Comparison of ENCODE assay signal across 25 cellular contexts in the genomic region with DNA sequence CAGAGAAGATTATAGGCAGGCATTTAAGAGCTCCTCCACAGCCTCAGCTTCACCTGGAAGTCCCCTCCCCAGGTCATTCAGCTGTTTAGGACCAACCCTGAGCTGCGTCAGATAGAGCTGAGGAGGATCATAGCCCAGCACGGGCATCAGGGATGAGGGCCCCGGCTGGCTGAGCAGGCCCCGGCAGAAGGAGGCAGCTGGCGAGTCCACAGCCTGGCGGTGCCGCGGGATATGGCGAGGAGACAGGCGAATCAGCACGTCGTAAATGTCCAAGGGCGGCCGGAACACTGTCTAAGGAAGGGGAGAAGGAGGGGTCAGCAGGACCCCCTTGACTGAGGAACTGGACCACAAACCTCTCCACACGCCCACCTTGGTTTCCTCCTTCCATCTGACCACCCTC. TPM values are rescaled to one million over a fixed set of nuclear protein-coding genes. Genes with fewer than 3 reads are reported as not detected.
"Had no signal": no experiment of that assay in that cellular context is flagged by ENCODE, and none has a peak within 500 bp of the region (broad histone marks: within the 10 kb centered on the region; RNA-seq: fewer than 3 reads in every experiment).

No MANE protein-coding gene starts in this region.

- H3K36me3 Mint-ChIP-seq: natural killer cell had no signal

- H3K27me3 ChIP-seq: dorsolateral prefrontal cortex, foreskin keratinocyte, gastroesophageal sphincter, heart right ventricle, left lung, ovary, sigmoid colon, testis, tibial artery had no signal

- H3K9me3 Mint-ChIP-seq: natural killer cell; stimulated activated memory B cell treated with anti-CD40 and anti-IgM and Interleukin-4, amounts not matched to agents 10 μg/mL and 1 μg/mL and 100 μg/mL, for 72 hours; type B pancreatic cell had no signal

- H3K27ac Mint-ChIP-seq: natural killer cell; stimulated activated memory B cell treated with anti-CD40 and anti-IgM and Interleukin-4, amounts not matched to agents 10 μg/mL and 1 μg/mL and 100 μg/mL, for 72 hours; type B pancreatic cell had no signal

- DNase-seq: dorsolateral prefrontal cortex; effector CD4-positive, alpha-beta T cell; foreskin keratinocyte; heart right ventricle; hippocampal formation; left cardiac atrium; mammary epithelial cell; natural killer cell; occipital lobe; ovary; sigmoid colon; stimulated activated CD4-positive, alpha-beta T cell treated with anti-CD3 and anti-CD28 coated beads, Interleukin-2, amount 100 ng/mL, for 24 hours; stimulated activated CD4-positive, alpha-beta T cell treated with anti-CD3 and anti-CD28 coated beads, Interleukin-4, amount 100 ng/mL, for 24 hours; stimulated activated naive CD8-positive, alpha-beta T cell treated with anti-CD3 and anti-CD28 coated beads, Interleukin-15, Interleukin-2, amounts not matched to agents 100 U/mL and 50 U/mL, for 24 hours; substantia nigra; testis; tibial artery had no signal

- H3K4me3 Mint-ChIP-seq: natural killer cell; stimulated activated memory B cell treated with anti-CD40 and anti-IgM and Interleukin-4, amounts not matched to agents 10 μg/mL and 1 μg/mL and 100 μg/mL, for 72 hours; type B pancreatic cell had no signal

- ATAC-seq: foreskin keratinocyte; gastroesophageal sphincter; heart right ventricle; left cardiac atrium; left lung; natural killer cell; psoas muscle; right cardiac atrium; stimulated activated memory B cell treated with anti-CD40 and anti-IgM and Interleukin-4, amounts not matched to agents 10 μg/mL and 1 μg/mL and 100 μg/mL, for 72 hours; stimulated activated naive CD8-positive, alpha-beta T cell treated with anti-CD3 and anti-CD28 coated beads, Interleukin-15, Interleukin-2, amounts not matched to agents 100 U/mL and 50 U/mL, for 24 hours had no signal

- H3K4me3 ChIP-seq: dorsolateral prefrontal cortex, gastroesophageal sphincter, heart right ventricle, left lung, ovary, psoas muscle, sigmoid colon, testis, tibial artery had no signal

- H3K4me1 ChIP-seq: gastroesophageal sphincter, psoas muscle, sigmoid colon, testis, tibial artery had no signal

- H3K36me3 ChIP-seq: ovary had no signal

- H3K27ac ChIP-seq: dorsolateral prefrontal cortex, gastroesophageal sphincter, heart right ventricle, left lung, ovary, psoas muscle, sigmoid colon, testis, tibial artery had no signal

- H3K27me3 Mint-ChIP-seq: stimulated activated memory B cell treated with anti-CD40 and anti-IgM and Interleukin-4, amounts not matched to agents 10 μg/mL and 1 μg/mL and 100 μg/mL, for 72 hours; type B pancreatic cell had no signal

- H3K9me3 ChIP-seq: gastroesophageal sphincter, heart right ventricle, left lung, ovary, psoas muscle, sigmoid colon, testis, tibial artery had no signal

- FAIRE-seq: islet of Langerhans had no signal

RNA-seq across cellular contexts. Expression of gene AQP3, which starts 15.8 kb away (rescaled TPM):
- total RNA-seq: occipital lobe had no signal
- polyA plus RNA-seq: neural cell had no signal
